16 cellular contexts compared by ENCODE assay signal in genomic region chr4:52421811-52422213, GRCh38.
"Had no signal": no experiment of that assay in that cellular context is flagged by ENCODE, and none has a peak within 500 bp of the region (broad histone marks: within the 10 kb centered on the region; RNA-seq: fewer than 3 reads in every experiment).

No MANE protein-coding gene starts in this region.

- ATAC-seq: activated CD4-positive, CD25-positive, alpha-beta regulatory T cell treated with anti-CD3 and anti-CD28 coated beads, Interleukin-2, amount 50 U/mL, for 24 hours; effector memory CD8-positive, alpha-beta T cell; gastroesophageal sphincter; mucosa of descending colon; naive thymus-derived CD8-positive, alpha-beta T cell had no signal

- H3K27ac ChIP-seq: gastroesophageal sphincter, sigmoid colon, suprapubic skin, upper lobe of left lung had no signal

- H3K9me3 ChIP-seq: mucosa of descending colon, sigmoid colon, suprapubic skin, upper lobe of left lung had no signal

- H3K4me1 ChIP-seq: gastroesophageal sphincter, sigmoid colon, suprapubic skin, upper lobe of left lung had no signal

- DNase-seq: activated effector memory CD4-positive, alpha-beta T cell treated with Interleukin-2 at 50 U/mL for 16 hours; activated T-cell treated with anti-CD3 and anti-CD28 coated beads, Interleukin-2, amount 50 U/mL, for 1 hour; amniotic stem cell; effector memory CD8-positive, alpha-beta T cell; erythroblast; hippocampal formation; mammary epithelial cell; mucosa of descending colon; naive thymus-derived CD8-positive, alpha-beta T cell; sigmoid colon; stimulated activated CD4-positive, alpha-beta T cell treated with anti-CD3 and anti-CD28 coated beads, Interleukin-2, amount 100 ng/mL, for 24 hours; stimulated activated naive CD4-positive, alpha-beta T cell; upper lobe of left lung had no signal

- H3K27me3 ChIP-seq: gastroesophageal sphincter, sigmoid colon, suprapubic skin, upper lobe of left lung had no signal

- H3K4me3 ChIP-seq: gastroesophageal sphincter, mucosa of descending colon, sigmoid colon, suprapubic skin, upper lobe of left lung had no signal

- H3K36me3 ChIP-seq: gastroesophageal sphincter, sigmoid colon, suprapubic skin, upper lobe of left lung had no signal
